1 cellular context compared by ENCODE assay signal in genomic region chr20:49225896-49226295, GRCh38.
TF ChIP-seq lines count a peak whose summit lies in the region.

No MANE protein-coding gene starts in this region.

TF ChIP-seq in H1, 55 proteins besides CTCF, POLR2A, EP300 and RAD21:
- TF ChIP-seq CTBP2 (IDR thresholded peaks at IDR 0.05; ENCODE audit: borderline replicate concordance, insufficient read depth, insufficient read length, low read length) (no peak), CBX8 (IDR thresholded peaks at IDR 0.05; ENCODE audit: borderline replicate concordance, low read depth, low read length) (no peak), SP1 (IDR thresholded peaks at IDR 0.05; ENCODE audit: low read depth, low read length) (no peak), KDM1A (IDR thresholded peaks at IDR 0.05; ENCODE audit: borderline replicate concordance, low read length) (no peak), NANOG (IDR thresholded peaks at IDR 0.05; ENCODE audit: insufficient read depth, low read depth, low read length, poor library complexity, severe bottlenecking) (no peak), TEAD4 (IDR thresholded peaks at IDR 0.05; ENCODE audit: low read depth, low read length) (no peak), GTF2F1 (IDR thresholded peaks at IDR 0.05; ENCODE audit: borderline replicate concordance, low read depth, low read length) (no peak), E2F6 (IDR thresholded peaks at IDR 0.05) (no peak), SIN3A (conservative IDR thresholded peaks at IDR 0.05 in 1 of 2, IDR thresholded peaks at IDR 0.05 in 1 of 2; ENCODE audit: low read depth in 1 of 2, low read length in 2 of 2) (no peak), RFX5 (IDR thresholded peaks at IDR 0.05; ENCODE audit: borderline replicate concordance, low read depth, low read length) (no peak), SAP30 (IDR thresholded peaks at IDR 0.05; ENCODE audit: insufficient read depth, insufficient replicate concordance, low read length) (no peak), EGR1 (IDR thresholded peaks at IDR 0.05; ENCODE audit: borderline replicate concordance, low read depth, low read length) (no peak), YY1 (IDR thresholded peaks at IDR 0.05; ENCODE audit: low read depth, low read length) (no peak), POLR2AphosphoS5 (IDR thresholded peaks at IDR 0.05; ENCODE audit: low read depth, low read length) (no peak), TAF1 (IDR thresholded peaks at IDR 0.05; ENCODE audit: low read depth, low read length) (no peak), KDM5A (IDR thresholded peaks at IDR 0.05; ENCODE audit: low read length) (no peak), POU5F1 (IDR thresholded peaks at IDR 0.05; ENCODE audit: low read depth, low read length) (no peak), JUND (IDR thresholded peaks at IDR 0.05; ENCODE audit: low read length) (no peak), SP2 (IDR thresholded peaks at IDR 0.05; ENCODE audit: low read length) (no peak)
